1 cellular context compared by ENCODE assay signal in genomic region chr10:123117644-123118409, GRCh38.
TF ChIP-seq lines count a peak whose summit lies in the region.

No MANE protein-coding gene starts in this region.

TF ChIP-seq in HCT116, 20 proteins besides CTCF, POLR2A, EP300 and RAD21 (continued from another document):
- no peak for TF ChIP-seq REST (IDR thresholded peaks at IDR 0.05; ENCODE audit: low read depth)
- TF ChIP-seq SP1 (IDR thresholded peaks at IDR 0.05; ENCODE audit: low read depth) = no peak
- TF ChIP-seq TCF7L2 (IDR thresholded peaks at IDR 0.05; ENCODE audit: borderline replicate concordance, extremely low read depth, insufficient read depth, insufficient read length) = no peak
- no peak for TF ChIP-seq ZNF274 (IDR thresholded peaks at IDR 0.05; ENCODE audit: low read depth, low read length)
- TF ChIP-seq EGR1 (IDR thresholded peaks at IDR 0.05; ENCODE audit: low read depth) = no peak
- TF ChIP-seq JUND (IDR thresholded peaks at IDR 0.05) = no peak
- no peak for TF ChIP-seq SIN3A (IDR thresholded peaks at IDR 0.05; ENCODE audit: low read depth)
- no peak for TF ChIP-seq EZH2 (IDR thresholded peaks at IDR 0.05)
- no peak for TF ChIP-seq ATF3 (IDR thresholded peaks at IDR 0.05)
- no peak for TF ChIP-seq ELF1 (IDR thresholded peaks at IDR 0.05; ENCODE audit: borderline replicate concordance, low read depth)
- no peak for TF ChIP-seq POLR2AphosphoS5 (IDR thresholded peaks at IDR 0.05; ENCODE audit: low read depth, low read length)
TF ChIP-seq in HCT116: peak in this region for 0.
